17 cellular contexts compared by ENCODE assay signal in the genomic region with DNA sequence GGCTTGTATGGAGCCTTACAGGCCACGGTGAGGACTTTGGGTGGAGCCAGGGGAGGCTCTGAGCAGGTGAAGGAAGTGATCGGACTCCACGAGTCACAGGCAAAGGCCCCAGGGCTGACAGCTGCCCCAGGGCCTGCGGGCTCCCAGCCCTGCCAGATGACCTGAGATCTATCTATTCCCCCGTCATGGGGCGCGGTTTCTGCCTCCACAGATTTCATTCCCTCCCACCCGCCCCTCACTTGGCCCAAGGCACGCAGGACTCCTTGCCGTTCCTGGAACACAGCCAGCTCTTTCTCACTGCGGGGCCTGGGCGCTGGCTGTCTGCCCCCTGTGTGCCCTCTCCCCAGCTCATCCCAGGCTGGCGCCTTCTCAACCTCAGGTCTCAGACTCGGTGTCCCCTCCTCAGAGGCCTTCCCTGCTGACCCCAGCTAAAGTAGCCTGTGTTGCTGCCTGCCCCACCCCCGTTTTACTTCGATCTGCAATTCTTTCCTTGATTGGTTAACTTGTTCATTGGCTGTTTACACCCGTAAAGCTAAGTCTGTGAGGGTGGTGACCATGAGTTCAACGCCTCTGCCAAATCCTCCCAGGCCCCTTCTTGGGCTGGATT. TPM values are rescaled to one million over a fixed set of nuclear protein-coding genes. Genes with fewer than 3 reads are reported as not detected.
DNase-seq lines count a peak whose midpoint lies in the region; ATAC-seq and FAIRE-seq lines count a peak whose summit lies in the region.
"Had no signal": no experiment of that assay in that cellular context is flagged by ENCODE, and none has a peak within 500 bp of the region (broad histone marks: within the 10 kb centered on the region; RNA-seq: fewer than 3 reads in every experiment).

No MANE protein-coding gene starts in this region.

- no peak for ATAC-seq in effector memory CD8-positive, alpha-beta T cell (replicated peaks)
- ATAC-seq: gastroesophageal sphincter had no signal

- DNase-seq in NCI-H146 (lab: John Stamatoyannopoulos, UW) (peak; percentile 47), NCI-H146 treated with DMSO at 0.1 percent for 48 hours (lab: John Stamatoyannopoulos, UW; ENCODE audit: unreplicated experiment) (no peak), RCC 7860 (ENCODE audit: low spot score) (peak; percentile 45), epithelial cell of prostate (ENCODE audit: low read depth, low spot score) (no peak), substantia nigra (lab: John Stamatoyannopoulos, UW) (peak in 2 of 49 donors; percentile 14 to 86), H4 (ENCODE audit: low spot score) (no peak), NCI-H2081 (lab: John Stamatoyannopoulos, UW) (no peak)
- DNase-seq in effector memory CD8-positive, alpha-beta T cell = no peak
- DNase-seq: activated T-cell treated with anti-CD3 and anti-CD28 coated beads, Interleukin-2, amount 50 U/mL, for 48 hours; dermis blood vessel endothelial cell; DMS153; MV-4-11; stimulated activated CD4-positive, alpha-beta T cell treated with anti-CD3 and anti-CD28 coated beads, Interleukin-12 subunit alpha, Interleukin-12 subunit beta, amount 100 ng/mL, for 4 hours; SW 1271; upper lobe of left lung had no signal

- no peak overlapping the region for H3K4me3 Mint-ChIP-seq in effector memory CD8-positive, alpha-beta T cell

- H3K27ac ChIP-seq in epithelial cell of prostate = peak overlapping the region; percentile 90
- peak overlapping the region; percentile 61 for H3K27ac ChIP-seq in substantia nigra (ENCODE audit: low read depth, low read length, poor library complexity, severe bottlenecking)
- H3K27ac ChIP-seq: gastroesophageal sphincter, upper lobe of left lung had no signal

- no peaks in the 10 kb centered on the region for H3K9me3 Mint-ChIP-seq in effector memory CD8-positive, alpha-beta T cell

- no peak overlapping the region for H3K27ac Mint-ChIP-seq in effector memory CD8-positive, alpha-beta T cell

- no peaks in the 10 kb centered on the region for H3K36me3 Mint-ChIP-seq in effector memory CD8-positive, alpha-beta T cell (ENCODE audit: insufficient read depth)

- no peak for FAIRE-seq in RCC 7860 (lab: Jason Lieb, UNC)
- FAIRE-seq: GM19239 had no signal

- peaks cover 0 to 6% of the 10 kb centered on the region in 2 donors for H3K4me1 Mint-ChIP-seq in effector memory CD8-positive, alpha-beta T cell (ENCODE audit: low read depth in 2 of 2)

- H3K27me3 Mint-ChIP-seq in effector memory CD8-positive, alpha-beta T cell = peaks cover 0 to 23% of the 10 kb centered on the region in 2 donors

RNA-seq across cellular contexts. Expression of gene PAK4, which starts 13.9 kb away (rescaled TPM):
- 10.6 and 13.2 TPM in 2 replicates for total RNA-seq in H4 (2014; rRNA removed; shearing (Covaris generic))

RNA-seq across cellular contexts. Expression of gene ACP7, which starts 27.5 kb away (rescaled TPM):
- not detected in 2 replicates for total RNA-seq in H4 (2014; rRNA removed; shearing (Covaris generic))
- total RNA-seq: dermis blood vessel endothelial cell, upper lobe of left lung had no signal

Comparison
In these comparisons a context has a peak if more than half of its experiments do, and no peak if none do; other contexts are left out.
1. DNase-seq: peak in NCI-H146 (single experiment) and RCC 7860 (single experiment); none in NCI-H146 treated with DMSO at 0.1 percent for 48 hours (single experiment), epithelial cell of prostate (single experiment), effector memory CD8-positive, alpha-beta T cell (0 of 3), H4 (single experiment) and NCI-H2081 (0 of 2).